In genomic region chr16:85005278-85006069, GRCh38 we compare ENCODE assay signal across 10 cellular contexts. TPM values are rescaled to one million over a fixed set of nuclear protein-coding genes. Genes with fewer than 3 reads are reported as not detected.
DNase-seq lines count a peak whose midpoint lies in the region; ATAC-seq, FAIRE-seq and TF ChIP-seq lines count a peak whose summit lies in the region.
"Had no signal": no experiment of that assay in that cellular context is flagged by ENCODE, and none has a peak within 500 bp of the region (broad histone marks: within the 10 kb centered on the region; RNA-seq: fewer than 3 reads in every experiment).

No MANE protein-coding gene starts in this region.

- H3K4me1 Mint-ChIP-seq in astrocyte (ENCODE audit: low read depth, unreplicated experiment) = peaks cover 55% of the 10 kb centered on the region

- H3F3A ChIP-seq in GM23248 (ENCODE audit: insufficient read depth) (peaks cover 31% of the 10 kb centered on the region), smooth muscle cell (ENCODE audit: low read depth) (peaks cover 24% of the 10 kb centered on the region)

- H3K79me2 ChIP-seq in GM23248 (ENCODE audit: insufficient read depth) = peaks cover 89% of the 10 kb centered on the region
- H3K79me2 ChIP-seq in astrocyte (ENCODE audit: insufficient read depth, low read length) = peaks cover 94% of the 10 kb centered on the region
- H3K79me2 ChIP-seq in smooth muscle cell (ENCODE audit: low read depth) = peaks cover 98% of the 10 kb centered on the region

- no peak for TF ChIP-seq POLR2A in adrenal gland (IDR thresholded peaks at IDR 0.05)

- H3K9ac ChIP-seq in GM23248 (peak overlapping the region; percentile 78), astrocyte (ENCODE audit: low read length) (peak overlapping the region; percentile 82), smooth muscle cell (ENCODE audit: low read depth) (peak overlapping the region; percentile 65)

- H3K27ac Mint-ChIP-seq in astrocyte (ENCODE audit: unreplicated experiment) = peak overlapping the region; percentile 98

- H3K4me2 ChIP-seq in GM23248 (ENCODE audit: unreplicated experiment) = peak overlapping the region; percentile 88
- peak overlapping the region; percentile 82 for H3K4me2 ChIP-seq in astrocyte (ENCODE audit: low read length)
- peak overlapping the region; percentile 58 for H3K4me2 ChIP-seq in smooth muscle cell

- peak overlapping the region; percentile 15 for H3K4me3 Mint-ChIP-seq in astrocyte (ENCODE audit: unreplicated experiment)

- 8 to 9% methylated on average over 11 of the region's 11 CpGs for WGBS in GM23248 (ENCODE audit: low coverage in 1 of 2, low lambda C conversion rate in 2 of 2, missing lambda C conversion rate in 2 of 2), 2 experiments
- 55 to 68% methylated on average over 11 of the region's 11 CpGs for WGBS in heart right ventricle, 2 donors
- WGBS in smooth muscle cell (ENCODE audit: low lambda C conversion rate) = 51% methylated on average over 11 of the region's 11 CpGs
- 65 to 72% (median 68%) methylated on average over 11 of the region's 11 CpGs for WGBS in adrenal gland, 4 donors

- peaks cover 2% of the 10 kb centered on the region for H3K36me3 Mint-ChIP-seq in astrocyte (ENCODE audit: low read depth, unreplicated experiment)

- H3K9me2 ChIP-seq in GM23248 (ENCODE audit: insufficient read depth) = no peaks in the 10 kb centered on the region

- H3K27ac ChIP-seq in GM23248 (peak overlapping the region; percentile 94), astrocyte (ENCODE audit: low read depth, low read length) (peak overlapping the region; percentile 97), heart right ventricle (peak overlapping the region in 9 of 10 donors; percentile 22 to 87 (median 47)), smooth muscle cell (ENCODE audit: low read depth) (peak overlapping the region; percentile 88), adrenal gland (peak overlapping the region in 2 of 5 donors; percentile 30 to 48)

- H3K9me3 ChIP-seq in GM23248 (ENCODE audit: low read depth) = no peaks in the 10 kb centered on the region
- H3K9me3 ChIP-seq in astrocyte (ENCODE audit: insufficient read depth, low read depth, low read length) = no peaks in the 10 kb centered on the region
- no peaks in the 10 kb centered on the region for H3K9me3 ChIP-seq in heart right ventricle
- no peaks in the 10 kb centered on the region for H3K9me3 ChIP-seq in smooth muscle cell (replicated peaks; ENCODE audit: low read depth)
- no peaks in the 10 kb centered on the region for H3K9me3 ChIP-seq in adrenal gland (replicated peaks in 1 of 3)

- H3K4me1 ChIP-seq in GM23248 (ENCODE audit: insufficient read depth) = peaks cover 54% of the 10 kb centered on the region
- peaks cover 56% of the 10 kb centered on the region for H3K4me1 ChIP-seq in astrocyte (ENCODE audit: insufficient read depth, low read length)
- peaks cover 25 to 98% (median 79%) of the 10 kb centered on the region in 9 donors for H3K4me1 ChIP-seq in heart right ventricle
- peaks cover 38% of the 10 kb centered on the region for H3K4me1 ChIP-seq in smooth muscle cell (ENCODE audit: low read depth)
- peaks cover 32 to 77% of the 10 kb centered on the region in 2 donors for H3K4me1 ChIP-seq in adrenal gland (replicated peaks in 1 of 2)

- no peaks in the 10 kb centered on the region for H3K27me3 Mint-ChIP-seq in astrocyte (ENCODE audit: low read depth, unreplicated experiment)

- H3K9me3 Mint-ChIP-seq in astrocyte (ENCODE audit: unreplicated experiment) = no peaks in the 10 kb centered on the region

- H3K4me3 ChIP-seq in GM23248 (peak overlapping the region; percentile 63), astrocyte (ENCODE audit: insufficient read depth, low read depth, low read length) (peak overlapping the region; percentile 37), heart right ventricle (no peak overlapping the region), smooth muscle cell (no peak overlapping the region), adrenal gland (no peak overlapping the region)

- H3K36me3 ChIP-seq in GM23248 (ENCODE audit: low read depth) = 0 out of 2 replicates have a peak, but pooled peaks cover 4% of the 10 kb centered on the region
- H3K36me3 ChIP-seq in astrocyte (ENCODE audit: insufficient read depth, low read length) = no peaks in the 10 kb centered on the region
- peaks cover 0 to 15% (median 0%) of the 10 kb centered on the region in 9 donors for H3K36me3 ChIP-seq in heart right ventricle
- H3K36me3 ChIP-seq in smooth muscle cell (ENCODE audit: low read depth) = no peaks in the 10 kb centered on the region
- H3K36me3 ChIP-seq in adrenal gland (replicated peaks in 1 of 2) = no peaks in the 10 kb centered on the region

- TF ChIP-seq CTCF in astrocyte (IDR thresholded peaks at IDR 0.05; ENCODE audit: insufficient read depth, low read depth, low read length) = no peak
- no peak for TF ChIP-seq CTCF in heart right ventricle (IDR thresholded peaks at IDR 0.05)
- no peak for TF ChIP-seq CTCF in smooth muscle cell (IDR thresholded peaks at IDR 0.05; ENCODE audit: borderline replicate concordance, insufficient read depth, poor library complexity, severe bottlenecking)
- TF ChIP-seq CTCF in adrenal gland (IDR thresholded peaks at IDR 0.05) = no peak

- H2AFZ ChIP-seq in GM23248 (peak overlapping the region; percentile 18; the same call in 1 of the 2 replicates), astrocyte (ENCODE audit: low read depth, low read length) (no peak overlapping the region), smooth muscle cell (ENCODE audit: low read depth) (no peak overlapping the region)

- intact Hi-C loops in heart right ventricle (cut with DNase I) = no loop called here
- intact Hi-C loops in adrenal gland (cut with DNase I) = no loop called here

- H3K27me3 ChIP-seq in GM23248 (replicated peaks; ENCODE audit: insufficient read depth) = no peaks in the 10 kb centered on the region
- no peaks in the 10 kb centered on the region for H3K27me3 ChIP-seq in astrocyte (ENCODE audit: insufficient read depth, low read length)
- H3K27me3 ChIP-seq in heart right ventricle = no peaks in the 10 kb centered on the region
- H3K27me3 ChIP-seq in smooth muscle cell (ENCODE audit: low read depth) = no peaks in the 10 kb centered on the region
- H3K27me3 ChIP-seq in adrenal gland = no peaks in the 10 kb centered on the region

- in situ Hi-C loops in GM23248 (cut with MboI) = no loop called here

- ATAC-seq in heart right ventricle = peak in 5 of 8 donors; percentile 20 to 64 (median 48)
- ATAC-seq in HG02973 (IDR thresholded peaks at IDR 0.05; ENCODE audit: unreplicated experiment) = no peak
- ATAC-seq: left lobe of liver had no signal

- FAIRE-seq in astrocyte (lab: Jason Lieb, UNC) = no peak

- no peaks in the 10 kb centered on the region for H4K20me1 ChIP-seq in GM23248 (ENCODE audit: insufficient read depth)
- peaks cover 30% of the 10 kb centered on the region for H4K20me1 ChIP-seq in astrocyte (ENCODE audit: insufficient read depth, low read length)
- H4K20me1 ChIP-seq in smooth muscle cell (ENCODE audit: low read depth) = peaks cover 86% of the 10 kb centered on the region

- DNase-seq in GM23248 = peak; percentile 77
- peak; percentile 81 for DNase-seq in astrocyte (ENCODE audit: low read depth)
- no peak for DNase-seq in heart right ventricle
- DNase-seq in smooth muscle cell (lab: John Stamatoyannopoulos, UW; ENCODE audit: unreplicated experiment) = no peak
- DNase-seq in adrenal gland = no peak
- no peak for DNase-seq in NCI-H2171 (lab: John Stamatoyannopoulos, UW)
- DNase-seq in amniotic stem cell (lab: John Stamatoyannopoulos, UW) = no peak
- DNase-seq: NCI-H1417 treated with DMSO at 0.1 percent for 48 hours had no signal

RNA-seq across cellular contexts. Expression of gene ZDHHC7, which starts 5.9 kb away (rescaled TPM):
- 71.8 and 95.2 TPM in 2 replicates for total RNA-seq in GM23248 (2014; rRNA removed; shearing (Covaris generic))
- polyA plus RNA-seq in GM23248 (2016; fragmentation: Nextera tagmentation; extraction: Ambion mirVana) (39.3 and 39.9 TPM in 2 replicates), heart right ventricle (10 to 100 TPM; 15.1 to 16.6 TPM), smooth muscle cell (31.9 and 42.9 TPM in 2 replicates), adrenal gland (10 to 100 TPM; 22.5 to 34.8 (median 24.4) TPM)
- total RNA-seq in astrocyte (56.2 and 59.2 TPM in 2 replicates), heart right ventricle (10 to 100 TPM; 36.2 to 55.5 (median 43.2) TPM), smooth muscle cell (35.3 and 39.1 TPM in 2 replicates), adrenal gland (10 to 100 TPM; 39.7 to 74.6 (median 47.2) TPM)

RNA-seq across cellular contexts. Expression of gene KIAA0513, which starts 22.1 kb away (rescaled TPM):
- 5.3 and 7.6 TPM in 2 replicates for total RNA-seq in GM23248 (2014; rRNA removed; shearing (Covaris generic))
- polyA plus RNA-seq in GM23248 (2016; fragmentation: Nextera tagmentation; extraction: Ambion mirVana) (5.4 and 5.8 TPM in 2 replicates), heart right ventricle (1 to 10 TPM; 2.4 to 3.1 TPM), smooth muscle cell (3.2 and 5.3 TPM in 2 replicates), adrenal gland (10 to 100 TPM in 1 of 3 donors, 1 to 10 TPM in 2; 8.6 to 12.2 (median 9.5) TPM)
- total RNA-seq in astrocyte (6.2 and 7.5 TPM in 2 replicates), heart right ventricle (10 to 100 TPM in 2 of 10 donors, 1 to 10 TPM in 8; 5.9 to 10.9 (median 8.5) TPM), smooth muscle cell (3.3 and 11.2 TPM in 2 replicates), adrenal gland (10 to 100 TPM; 13.7 to 36.7 (median 22.8) TPM)

Comparison
In these comparisons a context has a peak if more than half of its experiments do, and no peak if none do; other contexts are left out.
1. DNase-seq: peak in GM23248 (single experiment) and astrocyte (single experiment); none in heart right ventricle (0 of 2), smooth muscle cell (single experiment), adrenal gland (0 of 7), NCI-H2171 (single experiment) and amniotic stem cell (single experiment).
2. H3K4me3 ChIP-seq: peak in GM23248 (single experiment) and astrocyte (single experiment); none in heart right ventricle (0 of 10), smooth muscle cell (single experiment) and adrenal gland (0 of 4).
3. Peak in every context shown above with its lines, with median percentiles within 50 percentile points of each other: H3K4me2 ChIP-seq and H3K9ac ChIP-seq.